Comparison of ENCODE assay signal across 8 cellular contexts in genomic region chr11:74492974-74493815, GRCh38. TPM values are rescaled to one million over a fixed set of nuclear protein-coding genes. Genes with fewer than 3 reads are reported as not detected.
DNase-seq lines count a peak whose midpoint lies in the region; ATAC-seq, FAIRE-seq and TF ChIP-seq lines count a peak whose summit lies in the region.

Gene LIPT2, minus strand, starts transcription at chr11:74493724. Its CDS starts 21 bp downstream, at chr11:74493703.

- ATAC-seq in GM19043 (IDR thresholded peaks at IDR 0.05; ENCODE audit: low read depth, unreplicated experiment) (peak; percentile 96), HG03354 (IDR thresholded peaks at IDR 0.05; ENCODE audit: poor library complexity, severe bottlenecking, unreplicated experiment) (peak; percentile 97)

- TF ChIP-seq CTCF in kidney (IDR thresholded peaks at IDR 0.05; ENCODE audit: borderline replicate concordance, extremely low read depth, insufficient read depth) = no peak

- H3K4me3 ChIP-seq in kidney (ENCODE audit: low read length in 2 of 2) = peak within 1 kb of the TSS; percentile 81 to 87

- H3K27ac ChIP-seq in kidney (ENCODE audit: low read depth in 2 of 2, low read length in 2 of 2) = peak within 1 kb of the TSS; percentile 95 to 96

- H3K9me3 ChIP-seq in kidney (ENCODE audit: control insufficient read depth in 1 of 2, low read length in 2 of 2) = no peaks in the 10 kb centered on the region

- H3K9ac ChIP-seq in kidney (ENCODE audit: low read length in 2 of 2) = peak within 1 kb of the TSS; percentile 71 to 73

- peaks cover 0 to 6% of the 10 kb centered on the region in 2 donors for H3K36me3 ChIP-seq in kidney (ENCODE audit: control insufficient read depth in 1 of 2, insufficient read depth in 2 of 2, low read length in 2 of 2)

- DNase-seq in AG20443 (ENCODE audit: low spot score) = peak; percentile 98
- peak; percentile 83 to 98 for DNase-seq in NCI-H446 (lab: John Stamatoyannopoulos, UW)
- peak; percentile 96 for DNase-seq in activated CD4-positive, CD25-positive, alpha-beta regulatory T cell treated with anti-CD3 and anti-CD28 coated beads, Interleukin-2, amount 50 U/mL, for 72 hours
- peak; percentile 97 for DNase-seq in cerebellum (ENCODE audit: low spot score)
- DNase-seq in kidney = peak; percentile 99
- DNase-seq in stimulated activated CD4-positive, alpha-beta T cell treated with anti-CD3 and anti-CD28 coated beads, Interleukin-15, amount 100 ng/mL, for 1 hour (ENCODE audit: low read depth in 1 of 2, low spot score in 1 of 2) = peak; percentile 95

- intact Hi-C loops in kidney (cut with DNase I) = no loop called here

- peaks cover 0 to 6% of the 10 kb centered on the region in 2 donors for H3K4me1 ChIP-seq in kidney (ENCODE audit: control insufficient read depth in 1 of 2, insufficient read depth in 1 of 2, low read depth in 1 of 2, low read length in 2 of 2)

- no peak for FAIRE-seq in kidney (lab: Jason Lieb, UNC)

RNA-seq across cellular contexts. Expression of gene LIPT2, which starts in this region (rescaled TPM):
- 2.7 TPM for total RNA-seq in cerebellum
- 4.0 TPM for total RNA-seq in kidney
- 8.9 TPM for polyA plus RNA-seq in kidney (ENCODE audit: insufficient read depth, low read depth, low replicate concordance)

Comparison
In these comparisons a context has a peak if more than half of its experiments do, and no peak if none do; other contexts are left out.
1. Peak in every context shown above with its lines: DNase-seq, ATAC-seq, H3K4me3 ChIP-seq and H3K27ac ChIP-seq.